ENCODE assay signal across 1 cellular context in the genomic region with DNA sequence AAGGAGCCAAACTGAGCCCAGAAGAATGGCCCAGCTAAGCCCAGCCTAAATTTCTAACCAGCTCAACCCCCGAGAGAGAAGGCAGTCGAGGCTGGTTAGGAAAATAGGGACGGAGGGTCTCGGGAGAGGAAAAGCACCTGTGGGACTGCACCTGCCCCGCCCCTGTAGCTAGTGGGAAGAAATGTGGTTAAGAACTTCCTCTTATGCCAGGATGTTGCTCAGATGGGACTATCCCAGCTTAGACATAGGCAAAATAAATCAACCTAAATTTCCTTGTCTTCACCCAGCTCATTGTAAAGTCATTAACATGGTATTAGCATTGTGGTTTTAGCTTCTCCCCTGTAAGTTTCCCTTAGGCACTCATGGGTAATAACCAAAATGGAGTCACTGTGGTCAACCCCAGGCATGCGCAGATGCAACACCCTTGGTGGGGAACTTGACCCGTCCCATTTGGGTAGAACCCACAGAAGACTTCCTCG.
A peak's percentile ranks its signal among the peaks of the same experiment; 100 is the strongest.
TF ChIP-seq lines count a peak whose summit lies in the region.

No MANE protein-coding gene starts in this region.

TF ChIP-seq in GM12878, 131 proteins besides CTCF, POLR2A, EP300 and RAD21:
- TF ChIP-seq, protein P1, sequence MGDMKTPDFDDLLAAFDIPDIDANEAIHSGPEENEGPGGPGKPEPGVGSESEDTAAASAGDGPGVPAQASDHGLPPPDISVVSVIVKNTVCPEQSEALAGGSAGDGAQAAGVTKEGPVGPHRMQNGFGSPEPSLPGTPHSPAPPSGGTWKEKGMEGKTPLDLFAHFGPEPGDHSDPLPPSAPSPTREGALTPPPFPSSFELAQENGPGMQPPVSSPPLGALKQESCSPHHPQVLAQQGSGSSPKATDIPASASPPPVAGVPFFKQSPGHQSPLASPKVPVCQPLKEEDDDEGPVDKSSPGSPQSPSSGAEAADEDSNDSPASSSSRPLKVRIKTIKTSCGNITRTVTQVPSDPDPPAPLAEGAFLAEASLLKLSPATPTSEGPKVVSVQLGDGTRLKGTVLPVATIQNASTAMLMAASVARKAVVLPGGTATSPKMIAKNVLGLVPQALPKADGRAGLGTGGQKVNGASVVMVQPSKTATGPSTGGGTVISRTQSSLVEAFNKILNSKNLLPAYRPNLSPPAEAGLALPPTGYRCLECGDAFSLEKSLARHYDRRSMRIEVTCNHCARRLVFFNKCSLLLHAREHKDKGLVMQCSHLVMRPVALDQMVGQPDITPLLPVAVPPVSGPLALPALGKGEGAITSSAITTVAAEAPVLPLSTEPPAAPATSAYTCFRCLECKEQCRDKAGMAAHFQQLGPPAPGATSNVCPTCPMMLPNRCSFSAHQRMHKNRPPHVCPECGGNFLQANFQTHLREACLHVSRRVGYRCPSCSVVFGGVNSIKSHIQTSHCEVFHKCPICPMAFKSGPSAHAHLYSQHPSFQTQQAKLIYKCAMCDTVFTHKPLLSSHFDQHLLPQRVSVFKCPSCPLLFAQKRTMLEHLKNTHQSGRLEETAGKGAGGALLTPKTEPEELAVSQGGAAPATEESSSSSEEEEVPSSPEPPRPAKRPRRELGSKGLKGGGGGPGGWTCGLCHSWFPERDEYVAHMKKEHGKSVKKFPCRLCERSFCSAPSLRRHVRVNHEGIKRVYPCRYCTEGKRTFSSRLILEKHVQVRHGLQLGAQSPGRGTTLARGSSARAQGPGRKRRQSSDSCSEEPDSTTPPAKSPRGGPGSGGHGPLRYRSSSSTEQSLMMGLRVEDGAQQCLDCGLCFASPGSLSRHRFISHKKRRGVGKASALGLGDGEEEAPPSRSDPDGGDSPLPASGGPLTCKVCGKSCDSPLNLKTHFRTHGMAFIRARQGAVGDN (IDR thresholded peaks at IDR 0.05) = peak; percentile 53
- 0 out of 2 replicates have a peak, but pooled peaks have one; percentile 12 for TF ChIP-seq YY1 (IDR thresholded peaks at IDR 0.05; ENCODE audit: low read depth, low read length)
- TF ChIP-seq HDAC6 (IDR thresholded peaks at IDR 0.05; ENCODE audit: unreplicated experiment) = no peak
TF ChIP-seq in GM12878: peak in this region for 2.
